ENCODE assay signal across 11 cellular contexts in genomic region chr2:196914867-196915465, GRCh38. TPM values are rescaled to one million over a fixed set of nuclear protein-coding genes. Genes with fewer than 3 reads are reported as not detected.
DNase-seq lines count a peak whose midpoint lies in the region; ATAC-seq lines count a peak whose summit lies in the region.
"Had no signal": no experiment of that assay in that cellular context is flagged by ENCODE, and none has a peak within 500 bp of the region (broad histone marks: within the 10 kb centered on the region; RNA-seq: fewer than 3 reads in every experiment).

No MANE protein-coding gene starts in this region.

- peak overlapping the region; percentile 97 for H3K27ac Mint-ChIP-seq in activated naive CD4-positive, alpha-beta T cell treated with anti-CD3 and anti-CD28 coated beads, Interleukin-2, amount 50 U/mL, for 24 hours

- H3K4me3 Mint-ChIP-seq in activated naive CD4-positive, alpha-beta T cell treated with anti-CD3 and anti-CD28 coated beads, Interleukin-2, amount 50 U/mL, for 24 hours: peak overlapping the region; percentile 56
- H3K4me3 Mint-ChIP-seq: neural crest cell had no signal

- H3K36me3 Mint-ChIP-seq in activated naive CD4-positive, alpha-beta T cell treated with anti-CD3 and anti-CD28 coated beads, Interleukin-2, amount 50 U/mL, for 24 hours: peaks cover 29% of the 10 kb centered on the region

- peak; percentile 93 for ATAC-seq in GM18498 (IDR thresholded peaks at IDR 0.05; ENCODE audit: unreplicated experiment)
- ATAC-seq in GM21390 (IDR thresholded peaks at IDR 0.05; ENCODE audit: unreplicated experiment): peak; percentile 98
- ATAC-seq in HG03342 (IDR thresholded peaks at IDR 0.05; ENCODE audit: unreplicated experiment): peak; percentile 73

- peaks cover 30% of the 10 kb centered on the region for H3K4me1 Mint-ChIP-seq in activated naive CD4-positive, alpha-beta T cell treated with anti-CD3 and anti-CD28 coated beads, Interleukin-2, amount 50 U/mL, for 24 hours
- H3K4me1 Mint-ChIP-seq: neural crest cell had no signal

- no peaks in the 10 kb centered on the region for H3K9me3 Mint-ChIP-seq in activated naive CD4-positive, alpha-beta T cell treated with anti-CD3 and anti-CD28 coated beads, Interleukin-2, amount 50 U/mL, for 24 hours

- DNase-seq in ureter (ENCODE audit: low spot score) (no peak), NCI-H2171 treated with DMSO at 0.1 percent for 48 hours (lab: John Stamatoyannopoulos, UW) (no peak), NCI-H524 treated with DMSO at 0.1 percent for 48 hours (lab: John Stamatoyannopoulos, UW) (no peak), NCI-H128 (lab: John Stamatoyannopoulos, UW; ENCODE audit: unreplicated experiment) (no peak)
- DNase-seq: anterior cingulate cortex, SJCRH30 had no signal

- no peaks in the 10 kb centered on the region for H3K27me3 Mint-ChIP-seq in activated naive CD4-positive, alpha-beta T cell treated with anti-CD3 and anti-CD28 coated beads, Interleukin-2, amount 50 U/mL, for 24 hours

RNA-seq across cellular contexts. Expression of gene PGAP1, which starts 11.5 kb away (rescaled TPM):
- total RNA-seq in ureter: 40.3 TPM
